Comparison of ENCODE assay signal across 8 cellular contexts in the genomic region with DNA sequence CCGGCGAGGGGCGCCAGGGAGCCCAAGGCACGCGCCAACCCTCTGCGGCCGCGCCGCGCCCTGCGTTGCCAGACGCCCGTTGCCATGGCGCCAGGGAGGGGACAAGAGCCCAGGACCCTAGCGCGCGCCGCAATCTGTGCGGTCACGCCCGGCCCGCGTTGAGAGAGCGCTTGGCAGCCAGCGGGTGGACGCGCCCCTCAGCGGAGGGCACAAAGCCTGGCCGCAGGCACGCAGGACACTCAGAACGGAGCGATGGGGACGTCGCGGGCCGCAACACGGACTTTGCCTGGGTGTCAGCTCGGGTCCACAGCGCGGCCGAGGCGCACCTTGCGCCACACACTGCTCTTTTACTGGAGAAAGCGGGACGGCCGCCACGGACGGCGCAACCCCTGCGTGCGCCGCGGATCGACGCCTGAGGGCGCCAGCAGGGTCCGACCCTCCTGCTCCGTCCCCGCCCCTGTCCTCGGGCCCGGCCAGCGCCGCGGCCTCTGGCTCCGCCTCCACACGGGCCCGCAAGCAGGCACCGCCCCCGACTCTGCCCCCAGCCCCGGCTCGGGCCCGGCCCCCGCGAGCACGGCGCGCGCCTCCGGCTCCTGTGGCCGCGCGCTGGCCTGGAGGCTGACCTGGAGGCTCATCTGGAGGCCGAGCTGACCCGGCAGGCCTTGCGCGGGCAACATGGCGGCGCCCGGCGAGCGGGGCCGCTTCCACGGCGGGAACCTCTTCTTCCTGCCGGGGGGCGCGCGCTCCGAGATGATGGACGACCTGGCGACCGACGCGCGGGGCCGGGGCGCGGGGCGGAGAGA. TPM values are rescaled to one million over a fixed set of nuclear protein-coding genes. Genes with fewer than 3 reads are reported as not detected.
DNase-seq lines count a peak whose midpoint lies in the region; ATAC-seq, FAIRE-seq and TF ChIP-seq lines count a peak whose summit lies in the region.

A gene (plus strand): TSS at position 650 of the 803 bp plus-strand sequence. CDS start 26 bp downstream, at position 676.

- peak; percentile 23 to 47; a peak in 2 of 4 replicates for TF ChIP-seq RAD21 in K562 (CRISPR knock-in tag; conservative IDR thresholded peaks at IDR 0.05 in 1 of 2, IDR thresholded peaks at IDR 0.05 in 1 of 2)

- H3K9me2 ChIP-seq in hepatocyte (replicated peaks; ENCODE audit: insufficient read depth): no peaks in the 10 kb centered on the region

- H3K27me3 ChIP-seq in K562 (ENCODE audit: control insufficient read depth in 2 of 2, insufficient read depth in 2 of 2, low read length in 2 of 2): no peaks in the 10 kb centered on the region
- H3K27me3 ChIP-seq in hepatocyte: peaks cover 40% of the 10 kb centered on the region

- peaks cover 8% of the 10 kb centered on the region for H3K36me3 Mint-ChIP-seq in T-helper 1 cell treated with Interleukin-12 subunit alpha and Interleukin-12 subunit beta and Interleukin-4 antibody, amounts not matched to agents 30 μg/mL and 1 μg/mL, for 36 hours (ENCODE audit: low read depth)

- DNase-seq in A172 (ENCODE audit: low spot score) (peak; percentile 77), NCI-H1417 (lab: John Stamatoyannopoulos, UW) (peak; percentile 90 to 94 (median 91)), K562 (ENCODE audit: extremely low read depth in 1 of 4, low spot score in 3 of 4) (peak; percentile 92 to 98 (median 94)), hepatocyte (ENCODE audit: low spot score) (peak; percentile 96), pulmonary artery endothelial cell (ENCODE audit: low read depth, low spot score) (peak; percentile 76)

- H3K79me2 ChIP-seq in K562 (ENCODE audit: control insufficient read depth, insufficient read depth, low read length) (peaks cover 16% of the 10 kb centered on the region), hepatocyte (peaks cover 22% of the 10 kb centered on the region)

- peak within 1 kb of the TSS; percentile 67 to 98 for H3K9ac ChIP-seq in K562 (ENCODE audit: insufficient read depth in 1 of 2, low read depth in 2 of 2, low read length in 2 of 2)

- TF ChIP-seq CTCF in K562 (IDR thresholded peaks at IDR 0.05 in 2 of 3, conservative IDR thresholded peaks at IDR 0.05 in 1 of 3; ENCODE audit: insufficient read depth in 2 of 3, low read depth in 1 of 3, low read length in 3 of 3) (peak; percentile 46 to 80 (median 73)), hepatocyte (IDR thresholded peaks at IDR 0.05; ENCODE audit: poor library complexity) (peak; percentile 38)

- peak within 1 kb of the TSS; percentile 0 for H3K27ac Mint-ChIP-seq in T-helper 1 cell treated with Interleukin-12 subunit alpha and Interleukin-12 subunit beta and Interleukin-4 antibody, amounts not matched to agents 30 μg/mL and 1 μg/mL, for 36 hours

- no peaks in the 10 kb centered on the region for H3K9me3 ChIP-seq in K562 (replicated peaks; ENCODE audit: control insufficient read depth, insufficient read depth, low read depth, low read length)
- H3K9me3 ChIP-seq in hepatocyte (ENCODE audit: low read depth): no peaks in the 10 kb centered on the region

- under 1% methylated on average over 75 of the region's 109 CpGs for WGBS in K562 (ENCODE audit: insufficient coverage, low coverage, missing lambda C conversion rate)
- under 1% methylated on average over 60 of the region's 109 CpGs for WGBS in hepatocyte (ENCODE audit: low lambda C conversion rate, missing lambda C conversion rate)

- peak; percentile 90 for FAIRE-seq in K562 (lab: Jason Lieb, UNC)

- in situ Hi-C loops in K562 (cut with MboI): no loop called here

- BruUV-seq in K562 (replicated peaks; lab: Mats Ljungman, UMichigan): no TSS peak

- H3K4me3 Mint-ChIP-seq in T-helper 1 cell treated with Interleukin-12 subunit alpha and Interleukin-12 subunit beta and Interleukin-4 antibody, amounts not matched to agents 30 μg/mL and 1 μg/mL, for 36 hours: peak within 1 kb of the TSS; percentile 80

- peaks cover 35% of the 10 kb centered on the region for H3K27me3 Mint-ChIP-seq in T-helper 1 cell treated with Interleukin-12 subunit alpha and Interleukin-12 subunit beta and Interleukin-4 antibody, amounts not matched to agents 30 μg/mL and 1 μg/mL, for 36 hours (ENCODE audit: low read depth)

- CTCF ChIA-PET in K562 (lab: Yijun Ruan, JAX; ENCODE audit: low intra/inter-chr PET ratio): interaction anchor here (0.7 kb wide), 1 partner anchor 198 kb away, joined by 3 read pairs; no protein-coding TSS in a partner anchor

- H3K36me3 ChIP-seq in K562 (ENCODE audit: control insufficient read depth, insufficient read depth, low read length): peaks cover 30% of the 10 kb centered on the region; the same call in 1 of the 3 replicates
- H3K36me3 ChIP-seq in hepatocyte (replicated peaks; ENCODE audit: insufficient read depth, low read depth): no peaks in the 10 kb centered on the region

- H3K4me2 ChIP-seq in K562 (ENCODE audit: insufficient read depth, low read length) (peak within 1 kb of the TSS; percentile 82), hepatocyte (peak within 1 kb of the TSS; percentile 96)

- peaks cover 19% of the 10 kb centered on the region for H3K4me1 Mint-ChIP-seq in T-helper 1 cell treated with Interleukin-12 subunit alpha and Interleukin-12 subunit beta and Interleukin-4 antibody, amounts not matched to agents 30 μg/mL and 1 μg/mL, for 36 hours (ENCODE audit: low read depth)

- TF ChIP-seq POLR2A in GM15510 (IDR thresholded peaks at IDR 0.05; ENCODE audit: borderline replicate concordance, extremely low read depth, insufficient read length): peak; percentile 96
- TF ChIP-seq POLR2A in K562 (conservative IDR thresholded peaks at IDR 0.05): peak; percentile 74

- no peaks in the 10 kb centered on the region for H3K9me3 Mint-ChIP-seq in T-helper 1 cell treated with Interleukin-12 subunit alpha and Interleukin-12 subunit beta and Interleukin-4 antibody, amounts not matched to agents 30 μg/mL and 1 μg/mL, for 36 hours

- H3K9me1 ChIP-seq in K562 (ENCODE audit: control insufficient read depth, insufficient read depth, low read length): no peaks in the 10 kb centered on the region

- H3K4me1 ChIP-seq in K562 (replicated peaks in 1 of 2; ENCODE audit: control insufficient read depth in 2 of 2, insufficient read depth in 2 of 2, low read length in 2 of 2) (peaks cover 6 to 72% of the 10 kb centered on the region in 2 experiments; a peak in 4 of 5 replicates), hepatocyte (ENCODE audit: insufficient read depth) (peaks cover 29% of the 10 kb centered on the region)

- H3K4me3 ChIP-seq in K562: peak within 1 kb of the TSS; percentile 70
- H3K4me3 ChIP-seq in hepatocyte: peak within 1 kb of the TSS; percentile 96

- H2AFZ ChIP-seq in K562 (ENCODE audit: low read depth, low read length): peak within 1 kb of the TSS; percentile 88
- peak within 1 kb of the TSS; percentile 93 for H2AFZ ChIP-seq in hepatocyte

- H4K20me1 ChIP-seq in K562 (replicated peaks; ENCODE audit: control insufficient read depth, insufficient read depth, low read length) (no peaks in the 10 kb centered on the region), hepatocyte (ENCODE audit: insufficient read depth, poor library complexity, severe bottlenecking) (peaks cover 3% of the 10 kb centered on the region)

- H3K27ac ChIP-seq in K562 (ENCODE audit: extremely low read depth, low read depth, low read length) (peak within 1 kb of the TSS; percentile 73), hepatocyte (peak within 1 kb of the TSS; percentile 96)

- peak; percentile 35; the same call in 1 of the 2 replicates for TF ChIP-seq EP300 in K562 (IDR thresholded peaks at IDR 0.05; ENCODE audit: low read length)

- peak; percentile 78 for ATAC-seq in HG02840 (IDR thresholded peaks at IDR 0.05; ENCODE audit: low FRiP score, unreplicated experiment)
- peak; percentile 94 for ATAC-seq in K562

- POLR2A ChIA-PET in K562 (lab: Yijun Ruan, JAX): interaction anchor here (0.9 to 10.2 kb wide), 6 partner anchors 9 to 33 kb away, joined by 3 to 103 read pairs (median 4); a partner anchor contains a TSS

- intact Hi-C loops in K562 (cut with micrococcal nuclease): no loop called here

TF ChIP-seq in K562, 482 proteins besides CTCF, POLR2A, EP300 and RAD21 (continues in another document):
- 0 out of 2 replicates have a peak, but pooled peaks have one; percentile 94 for TF ChIP-seq RBM34 (IDR thresholded peaks at IDR 0.05; ENCODE audit: borderline replicate concordance, insufficient read depth, low read length)

RNA-seq across cellular contexts. Expression of the gene that starts here (rescaled TPM):
- total RNA-seq in A172 (2014; rRNA removed; shearing (Covaris generic)): 24.1 and 36.1 TPM in 2 replicates
- total RNA-seq in K562 (2011; cell fraction: chromatin; rRNA removed; ENCODE audit: low replicate concordance): 9.2 and 25.2 TPM in 2 replicates
- 28.7 TPM in 2 replicates for total RNA-seq in K562 (2011; cell fraction: nucleolus; rRNA removed)
- 18.7 and 18.8 TPM in 2 replicates for total RNA-seq in K562 (2011; cell fraction: nucleoplasm; rRNA removed)
- total RNA-seq in K562 (2014; rRNA removed) (46.2 and 67.8 TPM in 2 replicates), K562 (2014; rRNA removed; fragmentation: Illumina TruSeq; extraction: Trizol) (10.1 and 15.6 TPM in 2 replicates), K562 (2015; rRNA removed; fragmentation: Illumina TruSeq; extraction: Trizol) (22.9 and 26.3 TPM in 2 replicates), K562 (2021) (53.7 and 54.7 TPM in 2 replicates), hepatocyte (34.0 and 34.9 TPM in 2 replicates), pulmonary artery endothelial cell (13.5 and 21.1 TPM in 2 replicates)
- polyA plus RNA-seq in K562 (2011; rRNA removed) (16.5 and 28.7 TPM in 2 replicates), K562 (2014; fragmentation: Illumina TruSeq; extraction: Trizol) (19.8 and 24.3 TPM in 2 replicates), K562 (2014; fragmentation: Nextera tagmentation; extraction: Ambion mirVana) (1 to 10 TPM; 4.3 to 5.1 TPM), K562 (2014; rRNA removed) (45.4 and 46.8 TPM in 2 replicates), hepatocyte (44.0 and 56.8 TPM in 2 replicates)
- 18.4 and 31.1 TPM in 2 replicates for polyA plus RNA-seq in K562 (2011; cell fraction: cytosol; rRNA removed)
- polyA plus RNA-seq in K562 (2011; cell fraction: nucleus; rRNA removed): 30.1 and 38.7 TPM in 2 replicates
- polyA plus RNA-seq in K562 (2012): 34.0 and 53.1 TPM in 2 replicates
- polyA minus RNA-seq in K562 (2011; rRNA and poly(A)+ RNA removed): 3.4 and 4.4 TPM in 2 replicates
- polyA minus RNA-seq in K562 (2011; cell fraction: cytosol; rRNA and poly(A)+ RNA removed): 16.9 and 22.0 TPM in 2 replicates
- 14.0 and 16.9 TPM in 2 replicates for polyA minus RNA-seq in K562 (2011; cell fraction: nucleus; rRNA and poly(A)+ RNA removed)

Comparison
In these comparisons a context has a peak if more than half of its experiments do, and no peak if none do; other contexts are left out.
1. Peak in every context shown above with its lines: DNase-seq, ATAC-seq, H3K4me3 ChIP-seq and H3K27ac ChIP-seq.